In genomic region chr9:29449294-29449693, GRCh38 we compare ENCODE assay signal across 22 cellular contexts.
DNase-seq lines count a peak whose midpoint lies in the region; ATAC-seq and TF ChIP-seq lines count a peak whose summit lies in the region.
"Had no signal": no experiment of that assay in that cellular context is flagged by ENCODE, and none has a peak within 500 bp of the region (broad histone marks: within the 10 kb centered on the region; RNA-seq: fewer than 3 reads in every experiment).

No MANE protein-coding gene starts in this region.

- H3K27ac ChIP-seq in H9 (ENCODE audit: insufficient read length, low read depth, low read length) (no peak overlapping the region), iPS-18a (ENCODE audit: low read length) (no peak overlapping the region), substantia nigra (ENCODE audit: low read depth, low read length, poor library complexity, severe bottlenecking) (no peak overlapping the region)
- H3K27ac ChIP-seq: heart left ventricle, left lung, RWPE1, thoracic aorta had no signal

- no peak overlapping the region for H4K5ac ChIP-seq in H9 (ENCODE audit: insufficient read length, low read depth, low read length)

- peaks cover 21 to 22% of the 10 kb centered on the region in 2 experiments for H3K4me1 Mint-ChIP-seq in H9
- H3K4me1 Mint-ChIP-seq: activated B cell treated with CpG ODN at 0.5 μM for 24 hours; stimulated activated memory B cell treated with anti-CD40 and anti-IgM and Interleukin-4, amounts not matched to agents 10 μg/mL and 1 μg/mL and 100 μg/mL, for 72 hours had no signal

- H4K20me1 ChIP-seq in H9 (ENCODE audit: control insufficient read depth, insufficient read depth, insufficient read length): no peaks in the 10 kb centered on the region

- no peak overlapping the region for H2BK120ac ChIP-seq in H9 (ENCODE audit: low read depth, low read length, poor library complexity, severe bottlenecking)

- H3K27me3 Mint-ChIP-seq in H9 (ENCODE audit: low read depth): peaks cover 7% of the 10 kb centered on the region
- H3K27me3 Mint-ChIP-seq: activated B cell treated with CpG ODN at 0.5 μM for 24 hours; activated CD4-positive, alpha-beta memory T cell treated with anti-CD3 and anti-CD28 coated beads for 36 hours; natural killer cell treated with Interleukin-12 subunit alpha and Interleukin-12 subunit beta and Interleukin-15 and Interleukin-18, amount 100 ng/mL, for 72 hours; stimulated activated memory B cell treated with anti-CD40 and anti-IgM and Interleukin-4, amounts not matched to agents 10 μg/mL and 1 μg/mL and 100 μg/mL, for 72 hours had no signal

- H3K4me2 ChIP-seq in H9 (ENCODE audit: insufficient read depth, insufficient read length, low read length): peak overlapping the region; percentile 6

- H3K27me3 ChIP-seq in H9 (ENCODE audit: insufficient read depth, low read length) (no peaks in the 10 kb centered on the region), iPS-18a (ENCODE audit: control insufficient read depth, insufficient read depth, low read length) (no peaks in the 10 kb centered on the region)
- H3K27me3 ChIP-seq: heart left ventricle, left lung had no signal

- no peak overlapping the region for H2BK20ac ChIP-seq in H9 (ENCODE audit: low read depth, low read length, poor library complexity, severe bottlenecking)

- H3K79me2 ChIP-seq in H9 (ENCODE audit: insufficient read depth, low read length): no peaks in the 10 kb centered on the region

- H3K79me1 ChIP-seq in H9 (ENCODE audit: insufficient read depth, low read depth, low read length, poor library complexity, severe bottlenecking): no peaks in the 10 kb centered on the region

- H3K56ac ChIP-seq in H9 (ENCODE audit: insufficient read length, low read depth, low read length): no peak overlapping the region

- ATAC-seq in HG03442 (IDR thresholded peaks at IDR 0.05; ENCODE audit: unreplicated experiment): no peak
- ATAC-seq: CD8-positive, alpha-beta T cell; heart left ventricle; left lung; natural killer cell treated with Interleukin-12 subunit alpha and Interleukin-12 subunit beta and Interleukin-15 and Interleukin-18, amount 100 ng/mL, for 72 hours; SK-N-SH treated with all-trans-retinoic acid at 6 μM for 48 hours; stimulated activated memory B cell treated with anti-CD40 and anti-IgM and Interleukin-4, amounts not matched to agents 10 μg/mL and 1 μg/mL and 100 μg/mL, for 72 hours had no signal

- no peak overlapping the region for H4K91ac ChIP-seq in H9 (ENCODE audit: insufficient read length, low read depth, low read length)

- no peak overlapping the region for H2BK5ac ChIP-seq in H9 (ENCODE audit: insufficient read length, low read length)

- no peak overlapping the region for H3K4ac ChIP-seq in H9 (ENCODE audit: low read depth, low read length)

- no peak overlapping the region for H3T11ph ChIP-seq in H9 (ENCODE audit: low read length)

- H3K9ac ChIP-seq in H9 (ENCODE audit: extremely low read depth, insufficient read length, low read length) (no peak overlapping the region), iPS-18a (ENCODE audit: low read length) (no peak overlapping the region)

- no peak overlapping the region for H3K27ac Mint-ChIP-seq in H9
- H3K27ac Mint-ChIP-seq: activated B cell treated with CpG ODN at 0.5 μM for 24 hours; activated CD4-positive, alpha-beta memory T cell treated with anti-CD3 and anti-CD28 coated beads for 36 hours; CD8-positive, alpha-beta T cell; natural killer cell treated with Interleukin-12 subunit alpha and Interleukin-12 subunit beta and Interleukin-15 and Interleukin-18, amount 100 ng/mL, for 72 hours; stimulated activated memory B cell treated with anti-CD40 and anti-IgM and Interleukin-4, amounts not matched to agents 10 μg/mL and 1 μg/mL and 100 μg/mL, for 72 hours; T-helper 2 cell treated with Interferon-gamma antibody and Interleukin-4, amounts not matched to agents 5 μg/mL and 100 μg/mL, for 36 hours had no signal

- DNase-seq in DMS153 treated with DMSO at 0.1 percent for 48 hours (lab: John Stamatoyannopoulos, UW; ENCODE audit: unreplicated experiment) (peak; percentile 77), H9 (no peak), NCI-H748 (lab: John Stamatoyannopoulos, UW; ENCODE audit: unreplicated experiment) (peak; percentile 92), cerebellar cortex (ENCODE audit: low spot score) (no peak), substantia nigra (lab: John Stamatoyannopoulos, UW) (no peak)
- DNase-seq: activated B cell treated with CpG ODN at 0.5 μM for 24 hours; activated CD4-positive, alpha-beta memory T cell treated with anti-CD3 and anti-CD28 coated beads for 36 hours; CD8-positive, alpha-beta T cell; DMS79 treated with DMSO at 0.1 percent for 48 hours; HCEC 1CT; heart left ventricle; left lung; midbrain; NCI-H1930 had no signal

- H3K36me3 Mint-ChIP-seq in H9 (ENCODE audit: insufficient read depth in 1 of 3, low read depth in 3 of 3): peaks cover 8 to 25% (median 21%) of the 10 kb centered on the region in 3 experiments
- H3K36me3 Mint-ChIP-seq: activated CD4-positive, alpha-beta memory T cell treated with anti-CD3 and anti-CD28 coated beads for 36 hours; CD8-positive, alpha-beta T cell; stimulated activated memory B cell treated with anti-CD40 and anti-IgM and Interleukin-4, amounts not matched to agents 10 μg/mL and 1 μg/mL and 100 μg/mL, for 72 hours had no signal

- H3K23ac ChIP-seq in H9 (ENCODE audit: insufficient read length, low read depth, low read length): no peak overlapping the region

- H2AK5ac ChIP-seq in H9 (ENCODE audit: insufficient read length, low read length): no peak overlapping the region

- no peak overlapping the region for H3K18ac ChIP-seq in H9 (ENCODE audit: insufficient read length, low read depth, low read length)

- peak overlapping the region in 1 of 2 experiments; percentile 98; a peak in 1 of 5 replicates for H3K4me3 Mint-ChIP-seq in H9
- H3K4me3 Mint-ChIP-seq: activated B cell treated with CpG ODN at 0.5 μM for 24 hours; activated CD4-positive, alpha-beta memory T cell treated with anti-CD3 and anti-CD28 coated beads for 36 hours; CD8-positive, alpha-beta T cell; natural killer cell treated with Interleukin-12 subunit alpha and Interleukin-12 subunit beta and Interleukin-15 and Interleukin-18, amount 100 ng/mL, for 72 hours; stimulated activated memory B cell treated with anti-CD40 and anti-IgM and Interleukin-4, amounts not matched to agents 10 μg/mL and 1 μg/mL and 100 μg/mL, for 72 hours; T-helper 2 cell treated with Interferon-gamma antibody and Interleukin-4, amounts not matched to agents 5 μg/mL and 100 μg/mL, for 36 hours had no signal

- TF ChIP-seq CTCF in H9 (conservative IDR thresholded peaks at IDR 0.05): no peak

- H3K9me3 ChIP-seq in H9 (ENCODE audit: control insufficient read depth, low read depth, low read length) (no peaks in the 10 kb centered on the region), iPS-18a (ENCODE audit: control insufficient read depth, low read depth, low read length) (no peaks in the 10 kb centered on the region)
- H3K9me3 ChIP-seq: thoracic aorta had no signal

- H4K8ac ChIP-seq in H9 (replicated peaks; ENCODE audit: insufficient read length, low read depth, low read length): no peak overlapping the region

- H3K9me3 Mint-ChIP-seq in H9: peaks cover 16 to 19% of the 10 kb centered on the region in 2 experiments

- no peaks in the 10 kb centered on the region for H3K36me3 ChIP-seq in iPS-18a (ENCODE audit: control insufficient read depth, low read depth, low read length)
- H3K36me3 ChIP-seq: heart left ventricle, left lung, thoracic aorta had no signal

- no peak overlapping the region for H2BK12ac ChIP-seq in H9 (ENCODE audit: insufficient read length, low read depth, low read length)

- H2BK15ac ChIP-seq in H9 (ENCODE audit: low read depth, low read length): no peak overlapping the region

- peak overlapping the region; percentile 68 for H3K4me3 ChIP-seq in iPS-18a (ENCODE audit: low read length)
- H3K4me3 ChIP-seq: heart left ventricle, left lung, thoracic aorta had no signal

- no peaks in the 10 kb centered on the region for H3K23me2 ChIP-seq in H9 (ENCODE audit: insufficient read length, low read depth, low read length, poor library complexity, severe bottlenecking)

- H3K14ac ChIP-seq in H9 (ENCODE audit: insufficient read depth, low read length): no peak overlapping the region

- H2AFZ ChIP-seq in H9 (ENCODE audit: low read length): no peak overlapping the region

- no peaks in the 10 kb centered on the region for H3K4me1 ChIP-seq in H9 (ENCODE audit: insufficient read depth, low read length)
- H3K4me1 ChIP-seq in iPS-18a (ENCODE audit: control insufficient read depth, low read depth, low read length): no peaks in the 10 kb centered on the region
- H3K4me1 ChIP-seq: heart left ventricle, left lung had no signal

Comparison
In these comparisons a context has a peak if more than half of its experiments do, and no peak if none do; other contexts are left out.
1. DNase-seq: peak in DMS153 treated with DMSO at 0.1 percent for 48 hours (single experiment) and NCI-H748 (single experiment); none in H9 (single experiment), cerebellar cortex (single experiment) and substantia nigra (0 of 49).